In genomic region chr1:114648503-114648902, GRCh38 we compare ENCODE assay signal across 25 cellular contexts. TPM values are rescaled to one million over a fixed set of nuclear protein-coding genes. Genes with fewer than 3 reads are reported as not detected.
"Had no signal": no experiment of that assay in that cellular context is flagged by ENCODE, and none has a peak within 500 bp of the region (broad histone marks: within the 10 kb centered on the region; RNA-seq: fewer than 3 reads in every experiment).

No MANE protein-coding gene starts in this region.

- H3K9me3 Mint-ChIP-seq: activated CD4-positive, alpha-beta T cell treated with anti-CD3 and anti-CD28 coated beads, Interleukin-2, amount 10 ng/mL, durations not matched to agents 7 days and 5 days; activated naive CD4-positive, alpha-beta T cell treated with anti-CD3 and anti-CD28 coated beads, Interleukin-2, amount 10 ng/mL, durations not matched to agents 7 days and 5 days; activated naive CD8-positive, alpha-beta T cell treated with anti-CD3 and anti-CD28 coated beads, Interleukin-2, amount 50 U/mL, for 24 hours; activated T-cell treated with anti-CD3 and anti-CD28 coated beads, Interleukin-2, amount 50 U/mL, for 4 hours; brain; naive thymus-derived CD8-positive, alpha-beta T cell; stimulated activated naive CD8-positive, alpha-beta T cell treated with anti-CD3 and anti-CD28 coated beads, Interleukin-15, amount 100 ng/mL, for 72 hours had no signal

- FAIRE-seq: small intestine had no signal

- H3K4me3 ChIP-seq: colonic mucosa, gastroesophageal sphincter, heart left ventricle, right lobe of liver, suprapubic skin had no signal

- H3K9me3 ChIP-seq: colonic mucosa, gastroesophageal sphincter, heart left ventricle, right lobe of liver, suprapubic skin had no signal

- H3K27ac ChIP-seq: colonic mucosa, gastroesophageal sphincter, heart left ventricle, parathyroid adenoma, right lobe of liver, suprapubic skin had no signal

- H3K36me3 ChIP-seq: colonic mucosa, gastroesophageal sphincter, heart left ventricle, right lobe of liver, suprapubic skin had no signal

- H3K4me1 ChIP-seq: colonic mucosa, gastroesophageal sphincter, heart left ventricle, parathyroid adenoma, right lobe of liver, suprapubic skin had no signal

- H3K79me2 ChIP-seq: parathyroid adenoma had no signal

- H3K27ac Mint-ChIP-seq: activated CD4-positive, alpha-beta T cell treated with anti-CD3 and anti-CD28 coated beads, Interleukin-2, amount 10 ng/mL, durations not matched to agents 7 days and 5 days; activated CD8-positive, alpha-beta T cell treated with anti-CD3 and anti-CD28 coated beads, Interleukin-2, amount 10 ng/mL, durations not matched to agents 7 days and 5 days; activated naive CD4-positive, alpha-beta T cell treated with anti-CD3 and anti-CD28 coated beads, Interleukin-2, amount 10 ng/mL, durations not matched to agents 7 days and 5 days; activated naive CD8-positive, alpha-beta T cell treated with anti-CD3 and anti-CD28 coated beads, Interleukin-2, amount 50 U/mL, for 24 hours; brain; naive thymus-derived CD8-positive, alpha-beta T cell; stimulated activated naive CD8-positive, alpha-beta T cell treated with anti-CD3 and anti-CD28 coated beads, Interleukin-15, amount 100 ng/mL, for 72 hours had no signal

- H3K4me1 Mint-ChIP-seq: activated CD4-positive, alpha-beta T cell treated with anti-CD3 and anti-CD28 coated beads, Interleukin-2, amount 10 ng/mL, durations not matched to agents 7 days and 5 days; activated naive CD4-positive, alpha-beta T cell treated with anti-CD3 and anti-CD28 coated beads, Interleukin-2, amount 10 ng/mL, durations not matched to agents 7 days and 5 days; activated naive CD8-positive, alpha-beta T cell treated with anti-CD3 and anti-CD28 coated beads, Interleukin-2, amount 50 U/mL, for 24 hours; brain; naive thymus-derived CD8-positive, alpha-beta T cell; stimulated activated naive CD8-positive, alpha-beta T cell treated with anti-CD3 and anti-CD28 coated beads, Interleukin-15, amount 100 ng/mL, for 72 hours had no signal

- H2AFZ ChIP-seq: parathyroid adenoma had no signal

- H3K4me3 Mint-ChIP-seq: activated CD4-positive, alpha-beta T cell treated with anti-CD3 and anti-CD28 coated beads, Interleukin-2, amount 10 ng/mL, durations not matched to agents 7 days and 5 days; activated CD8-positive, alpha-beta T cell treated with anti-CD3 and anti-CD28 coated beads, Interleukin-2, amount 10 ng/mL, durations not matched to agents 7 days and 5 days; activated naive CD4-positive, alpha-beta T cell treated with anti-CD3 and anti-CD28 coated beads, Interleukin-2, amount 10 ng/mL, durations not matched to agents 7 days and 5 days; activated naive CD8-positive, alpha-beta T cell treated with anti-CD3 and anti-CD28 coated beads, Interleukin-2, amount 50 U/mL, for 24 hours; activated T-cell treated with anti-CD3 and anti-CD28 coated beads, Interleukin-2, amount 50 U/mL, for 4 hours; brain; naive thymus-derived CD8-positive, alpha-beta T cell; stimulated activated naive CD8-positive, alpha-beta T cell treated with anti-CD3 and anti-CD28 coated beads, Interleukin-15, amount 100 ng/mL, for 72 hours had no signal

- DNase-seq: activated CD4-positive, alpha-beta T cell treated with anti-CD3 and anti-CD28 coated beads, Interleukin-2, amount 10 ng/mL, durations not matched to agents 7 days and 5 days; activated CD8-positive, alpha-beta T cell treated with anti-CD3 and anti-CD28 coated beads, Interleukin-2, amount 10 ng/mL, durations not matched to agents 7 days and 5 days; activated effector memory CD4-positive, alpha-beta T cell treated with Interleukin-2 at 50 U/mL for 16 hours; activated naive CD4-positive, alpha-beta T cell treated with anti-CD3 and anti-CD28 coated beads, Interleukin-2, amount 10 ng/mL, durations not matched to agents 7 days and 5 days; activated naive CD8-positive, alpha-beta T cell treated with anti-CD3 and anti-CD28 coated beads, Interleukin-2, amount 50 U/mL, for 24 hours; activated T-cell treated with anti-CD3 and anti-CD28 coated beads, Interleukin-2, amount 50 U/mL, for 4 hours; anterior cingulate cortex; caudate nucleus; colonic mucosa; heart left ventricle; mesenchymal stem cell; naive thymus-derived CD8-positive, alpha-beta T cell; right lobe of liver; small intestine; stimulated activated CD4-positive, alpha-beta T cell treated with anti-CD3 and anti-CD28 coated beads, Interleukin-15, amount 100 ng/mL, for 24 hours; stimulated activated CD4-positive, alpha-beta T cell treated with anti-CD3 and anti-CD28 coated beads, Interleukin-4, amount 100 ng/mL, for 1 hour; stimulated activated naive CD8-positive, alpha-beta T cell treated with anti-CD3 and anti-CD28 coated beads, Interleukin-15, amount 100 ng/mL, for 72 hours; T-helper 9 cell; trophoblast cell had no signal

- H3K27me3 ChIP-seq: colonic mucosa, gastroesophageal sphincter, heart left ventricle, right lobe of liver, suprapubic skin had no signal

- ATAC-seq: activated CD4-positive, CD25-positive, alpha-beta regulatory T cell treated with anti-CD3 and anti-CD28 coated beads, Interleukin-2, amount 50 U/mL, for 24 hours; activated CD8-positive, alpha-beta T cell treated with anti-CD3 and anti-CD28 coated beads, Interleukin-2, amount 10 ng/mL, durations not matched to agents 7 days and 5 days; activated naive CD8-positive, alpha-beta T cell treated with anti-CD3 and anti-CD28 coated beads, Interleukin-2, amount 50 U/mL, for 24 hours; activated T-cell treated with anti-CD3 and anti-CD28 coated beads, Interleukin-2, amount 50 U/mL, for 4 hours; gastroesophageal sphincter; heart left ventricle; naive thymus-derived CD8-positive, alpha-beta T cell; right lobe of liver; stimulated activated naive CD8-positive, alpha-beta T cell treated with anti-CD3 and anti-CD28 coated beads, Interleukin-15, amount 100 ng/mL, for 72 hours had no signal

- H3K36me3 Mint-ChIP-seq: activated naive CD4-positive, alpha-beta T cell treated with anti-CD3 and anti-CD28 coated beads, Interleukin-2, amount 10 ng/mL, durations not matched to agents 7 days and 5 days; brain; naive thymus-derived CD8-positive, alpha-beta T cell had no signal

- H3K27me3 Mint-ChIP-seq: stimulated activated naive CD8-positive, alpha-beta T cell treated with anti-CD3 and anti-CD28 coated beads, Interleukin-15, amount 100 ng/mL, for 72 hours had no signal

RNA-seq across cellular contexts. Expression of gene AMPD1, which starts 46.8 kb away (rescaled TPM):
- total RNA-seq: activated CD4-positive, alpha-beta T cell treated with anti-CD3 and anti-CD28 coated beads, Interleukin-2, amount 10 ng/mL, durations not matched to agents 7 days and 5 days; activated CD8-positive, alpha-beta T cell treated with anti-CD3 and anti-CD28 coated beads, Interleukin-2, amount 10 ng/mL, durations not matched to agents 7 days and 5 days; activated T-cell treated with anti-CD3 and anti-CD28 coated beads, Interleukin-2, amount 50 U/mL, for 4 hours; gastroesophageal sphincter; heart left ventricle; liver; naive thymus-derived CD8-positive, alpha-beta T cell; suprapubic skin had no signal
- polyA plus RNA-seq: heart left ventricle; naive thymus-derived CD8-positive, alpha-beta T cell had no signal
